In genomic region chr1:62131093-62131725, GRCh38 we compare ENCODE assay signal across 8 cellular contexts.
A peak's percentile ranks its signal among the peaks of the same experiment; 100 is the strongest.
DNase-seq lines count a peak whose midpoint lies in the region; ATAC-seq, FAIRE-seq and TF ChIP-seq lines count a peak whose summit lies in the region.

No MANE protein-coding gene starts in this region.

- POLR2A ChIA-PET in Panc1 (lab: Charles Lee) = no interaction called here
- POLR2A ChIA-PET in MCF 10A (lab: Yijun Ruan, JAX) = interaction anchor here (0.6 to 1.0 kb wide), 2 partner anchors 11 to 153 kb away, joined by 3 to 4 read pairs; no protein-coding TSS in a partner anchor

- BruUV-seq in Panc1 (replicated peaks; lab: Mats Ljungman, UMichigan) (TSS peak; percentile 51), MCF 10A (replicated peaks; lab: Mats Ljungman, UMichigan) (no TSS peak)

- no peak overlapping the region for H3K27ac ChIP-seq in Panc1 (ENCODE audit: low read length)
- H3K27ac ChIP-seq in keratinocyte (ENCODE audit: control insufficient read depth, insufficient read depth, low read length) = no peak overlapping the region
- no peak overlapping the region for H3K27ac ChIP-seq in stomach

- no peak for TF ChIP-seq POLR2A in stomach (IDR thresholded peaks at IDR 0.05)

- H2AFZ ChIP-seq in keratinocyte (ENCODE audit: control insufficient read depth, low read length) = no peak overlapping the region

- DNase-seq in GM10266 (ENCODE audit: extremely low spot score) (peak; percentile 64), Panc1 (ENCODE audit: low read depth, low spot score) (peak; percentile 57), MCF 10A (ENCODE audit: unreplicated experiment) (peak; percentile 69), keratinocyte (ENCODE audit: low read depth, low spot score) (no peak), stomach (peak; percentile 29), activated T-cell treated with anti-CD3 and anti-CD28 coated beads for 4 hours (no peak)
- peak; percentile 57 for DNase-seq in Jurkat, Clone E6-1 (ENCODE audit: low read depth, low spot score)

- intact Hi-C loops in Panc1 (cut with micrococcal nuclease; ENCODE audit: unreplicated experiment) (loop anchor here (2.0 kb wide), 1 partner anchor 48 kb away; no protein-coding TSS in a partner anchor), MCF 10A (cut with micrococcal nuclease) (loop anchor here (1.0 to 5.0 kb wide), 2 partner anchors 49 to 179 kb away; no protein-coding TSS in a partner anchor), stomach (cut with DNase I; ENCODE audit: low total_unique reads) (no loop called here)

- CTCF ChIA-PET in Panc1 (lab: Charles Lee) (interaction anchor here (0.5 to 1.9 kb wide), 10 partner anchors 16 to 342 kb away, joined by 3 to 13 read pairs (median 4); no protein-coding TSS in a partner anchor), MCF 10A (lab: Yijun Ruan, JAX) (interaction anchor here (0.6 to 8.0 kb wide), 29 partner anchors 12 to 548 kb away, joined by 3 to 134 read pairs (median 4); no protein-coding TSS in a partner anchor)

- no peaks in the 10 kb centered on the region for H3K9me3 Mint-ChIP-seq in MCF 10A (ENCODE audit: unreplicated experiment)

- WGBS in stomach, 5 donors = 71 to 82% (median 76%) methylated on average over 6 of the region's 6 CpGs

- no peak overlapping the region for H3K4me2 ChIP-seq in keratinocyte (ENCODE audit: control insufficient read depth, extremely low read depth, insufficient read depth, low read depth, low read length)

- no peak overlapping the region for H3K9ac ChIP-seq in keratinocyte (ENCODE audit: control insufficient read depth, extremely low read depth, insufficient read depth, low read length)

- H3K4me3 ChIP-seq in Jurkat, Clone E6-1 (ENCODE audit: low read length) = no peak overlapping the region
- H3K4me3 ChIP-seq in Panc1 (ENCODE audit: low read depth in 2 of 2, low read length in 2 of 2) = no peak overlapping the region
- no peak overlapping the region for H3K4me3 ChIP-seq in keratinocyte (ENCODE audit: control insufficient read depth in 2 of 3, extremely low read depth in 1 of 3, insufficient read depth in 2 of 3, low read depth in 1 of 3, low read length in 3 of 3)
- H3K4me3 ChIP-seq in stomach = no peak overlapping the region

- peaks cover 31% of the 10 kb centered on the region for H3K36me3 Mint-ChIP-seq in MCF 10A (ENCODE audit: insufficient read depth, unreplicated experiment)

- H4K20me1 ChIP-seq in keratinocyte (ENCODE audit: control insufficient read depth, extremely low read depth, insufficient read depth, low read length) = no peaks in the 10 kb centered on the region

- no peaks in the 10 kb centered on the region for H3K4me1 Mint-ChIP-seq in MCF 10A (ENCODE audit: insufficient read depth, unreplicated experiment)

- H3K4me1 ChIP-seq in Panc1 (ENCODE audit: control insufficient read depth, insufficient read depth, low read length) = no peaks in the 10 kb centered on the region
- no peaks in the 10 kb centered on the region for H3K4me1 ChIP-seq in keratinocyte (ENCODE audit: control insufficient read depth, extremely low read depth, insufficient read depth, low read length)
- H3K4me1 ChIP-seq in stomach = no peaks in the 10 kb centered on the region

- peak; percentile 76 for ATAC-seq in GM21723 (IDR thresholded peaks at IDR 0.05; ENCODE audit: unreplicated experiment)
- peak; percentile 97 for ATAC-seq in Panc1

- TF ChIP-seq EP300 in stomach (IDR thresholded peaks at IDR 0.05) = no peak

- no peaks in the 10 kb centered on the region for H3K79me2 ChIP-seq in keratinocyte (ENCODE audit: control insufficient read depth, insufficient read depth, low read length)

- FAIRE-seq in keratinocyte (lab: Jason Lieb, UNC) = peak; percentile 92

- H3K4me3 Mint-ChIP-seq in MCF 10A (ENCODE audit: unreplicated experiment) = no peak overlapping the region

- H3K9me3 ChIP-seq in Panc1 (ENCODE audit: control insufficient read depth, insufficient read depth, low read depth, low read length) = no peaks in the 10 kb centered on the region
- H3K9me3 ChIP-seq in keratinocyte (ENCODE audit: control insufficient read depth, low read depth, low read length) = no peaks in the 10 kb centered on the region
- no peaks in the 10 kb centered on the region for H3K9me3 ChIP-seq in stomach

- H3K36me3 ChIP-seq in Panc1 (ENCODE audit: control insufficient read depth, insufficient read depth, low read length) (no peaks in the 10 kb centered on the region), keratinocyte (ENCODE audit: control insufficient read depth in 2 of 2, extremely low read depth in 1 of 2, insufficient read depth in 2 of 2, low read length in 2 of 2) (peaks cover 0 to 11% of the 10 kb centered on the region in 2 experiments), stomach (peaks cover 0 to 51% (median 36%) of the 10 kb centered on the region in 4 donors)

- H3K9me1 ChIP-seq in keratinocyte (ENCODE audit: control insufficient read depth, extremely low read depth, insufficient read depth, low read length) = no peaks in the 10 kb centered on the region

- no peak overlapping the region for H3K27ac Mint-ChIP-seq in MCF 10A (ENCODE audit: low read depth, unreplicated experiment)

- H3K27me3 Mint-ChIP-seq in MCF 10A (ENCODE audit: insufficient read depth, unreplicated experiment) = no peaks in the 10 kb centered on the region

- H3K27me3 ChIP-seq in Panc1 (ENCODE audit: control insufficient read depth, insufficient read depth, low read length) = no peaks in the 10 kb centered on the region
- H3K27me3 ChIP-seq in keratinocyte (ENCODE audit: control insufficient read depth, extremely low read depth, insufficient read depth, low read length) = no peaks in the 10 kb centered on the region
- H3K27me3 ChIP-seq in stomach = no peaks in the 10 kb centered on the region

- dilution Hi-C loops in keratinocyte (cut with MboI; ENCODE audit: extremely low pct_ligation_motif_present, low sequenced_read_pairs) = no loop called here

- in situ Hi-C loops in Panc1 (cut with HindIII; ENCODE audit: low pct_unique_long_range_greater_than_20kb, low sequenced_read_pairs) = no loop called here

- TF ChIP-seq CTCF in GM10266 (IDR thresholded peaks at IDR 0.05; ENCODE audit: control insufficient read depth, insufficient read depth, low read depth, missing control alignments) = peak; percentile 94
- peak; percentile 95 for TF ChIP-seq CTCF in Panc1 (IDR thresholded peaks at IDR 0.05)
- TF ChIP-seq CTCF in MCF 10A (IDR thresholded peaks at IDR 0.05; ENCODE audit: unreplicated experiment) = peak; percentile 73
- peak; percentile 84 to 87 (median 86) for TF ChIP-seq CTCF in keratinocyte (optimal IDR thresholded peaks at IDR 0.05 in 1 of 3, IDR thresholded peaks at IDR 0.05 in 1 of 3, conservative IDR thresholded peaks at IDR 0.05 in 1 of 3; ENCODE audit: extremely low read depth in 1 of 3, insufficient read depth in 2 of 3, low read length in 3 of 3)
- TF ChIP-seq CTCF in stomach (IDR thresholded peaks at IDR 0.05) = peak in 5 of 7 experiments; percentile 22 to 64 (median 46)

Comparison
In these comparisons a context has a peak if more than half of its experiments do, and no peak if none do; other contexts are left out.
1. DNase-seq: peak in GM10266 (single experiment), Jurkat, Clone E6-1 (single experiment), Panc1 (single experiment), MCF 10A (single experiment) and stomach (single experiment); none in keratinocyte (single experiment) and activated T-cell treated with anti-CD3 and anti-CD28 coated beads for 4 hours (single experiment).
2. Peak in every context shown above with its lines, with median percentiles within 50 percentile points of each other: CTCF ChIP-seq.